Comparison of ENCODE assay signal across 1 cellular context in genomic region chr22:36587289-36588154, GRCh38.
TF ChIP-seq lines count a peak whose summit lies in the region.

No MANE protein-coding gene starts in this region.

TF ChIP-seq in H1, 55 proteins besides CTCF, POLR2A, EP300 and RAD21 (continued from another document):
- TF ChIP-seq POLR2AphosphoS5 (IDR thresholded peaks at IDR 0.05; ENCODE audit: low read depth, low read length) (no peak), RXRA (IDR thresholded peaks at IDR 0.05; ENCODE audit: insufficient read depth, low read depth, low read length) (no peak), ATF2 (IDR thresholded peaks at IDR 0.05; ENCODE audit: low read length) (no peak), E2F6 (IDR thresholded peaks at IDR 0.05) (no peak), CHD1 (IDR thresholded peaks at IDR 0.05; ENCODE audit: low read depth, low read length) (no peak), HDAC6 (IDR thresholded peaks at IDR 0.05; ENCODE audit: low read depth, low read length) (no peak), CEBPB (IDR thresholded peaks at IDR 0.05; ENCODE audit: low read depth, low read length) (no peak)
